Comparison of ENCODE assay signal across 9 cellular contexts in the genomic region with DNA sequence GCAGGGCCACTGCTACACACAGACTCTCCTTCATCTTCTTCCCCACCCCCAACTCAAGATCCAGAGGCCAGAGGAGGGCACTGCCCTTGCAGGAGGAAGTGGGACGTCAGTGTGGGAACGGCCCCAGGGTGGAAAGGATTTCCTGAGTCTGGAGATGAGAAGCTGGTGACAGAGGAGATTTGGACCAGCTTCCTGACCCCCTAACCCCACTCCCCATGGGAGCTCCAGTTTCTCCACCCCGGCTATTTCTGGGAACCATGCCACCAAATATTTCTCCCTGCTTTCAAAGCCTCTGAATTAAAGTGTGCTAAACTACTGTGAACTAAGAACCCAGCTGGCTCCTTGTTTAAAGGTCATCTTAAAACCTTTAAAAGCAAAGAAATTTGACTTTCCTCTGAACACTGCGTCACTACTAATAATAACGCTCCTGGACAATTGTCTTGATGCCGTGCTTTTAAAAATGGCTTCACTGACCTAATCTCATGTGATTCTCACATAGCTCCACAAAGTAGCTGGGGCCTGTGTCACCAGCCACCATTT. TPM values are rescaled to one million over a fixed set of nuclear protein-coding genes. Genes with fewer than 3 reads are reported as not detected.
DNase-seq lines count a peak whose midpoint lies in the region; ATAC-seq and TF ChIP-seq lines count a peak whose summit lies in the region.
"Had no signal": no experiment of that assay in that cellular context is flagged by ENCODE, and none has a peak within 500 bp of the region (broad histone marks: within the 10 kb centered on the region; RNA-seq: fewer than 3 reads in every experiment).

No MANE protein-coding gene starts in this region.

- H3K4me3 ChIP-seq in SJCRH30 (no peak overlapping the region), parathyroid adenoma (ENCODE audit: low read depth, low read length) (no peak overlapping the region)

- H3K27ac ChIP-seq in SJCRH30 (no peak overlapping the region; the same call in 1 of the 2 replicates), parathyroid adenoma (peak overlapping the region; percentile 62)

- no peak for TF ChIP-seq CTCF in parathyroid adenoma (IDR thresholded peaks at IDR 0.05)

- H3K4me1 ChIP-seq in SJCRH30 (peaks cover 17% of the 10 kb centered on the region; the same call in 1 of the 2 replicates), parathyroid adenoma (peaks cover 2% of the 10 kb centered on the region)

- H3K27me3 ChIP-seq in SJCRH30 (no peaks in the 10 kb centered on the region), parathyroid adenoma (ENCODE audit: control insufficient read depth, insufficient read depth, low read length) (no peaks in the 10 kb centered on the region)

- H3K9ac ChIP-seq in parathyroid adenoma, result no peak overlapping the region

- no peak overlapping the region for H3K4me2 ChIP-seq in parathyroid adenoma (ENCODE audit: low read length)

- H3K36me3 ChIP-seq in SJCRH30 (no peaks in the 10 kb centered on the region), parathyroid adenoma (ENCODE audit: control insufficient read depth, insufficient read depth, low read length) (no peaks in the 10 kb centered on the region)

- H3K9me3 ChIP-seq in SJCRH30 (replicated peaks) (no peaks in the 10 kb centered on the region), parathyroid adenoma (ENCODE audit: control insufficient read depth, low read length) (no peaks in the 10 kb centered on the region)

- ATAC-seq in HG03432 (IDR thresholded peaks at IDR 0.05; ENCODE audit: unreplicated experiment), result no peak

- no peak overlapping the region for H2AFZ ChIP-seq in parathyroid adenoma

- DNase-seq in AG20443 (ENCODE audit: low spot score), result peak; percentile 93
- DNase-seq in SJCRH30, result peak; percentile 72 to 80
- DNase-seq in foreskin melanocyte, result peak; percentile 95
- no peak for DNase-seq in middle frontal gyrus (ENCODE audit: extremely low spot score, low spot score)
- DNase-seq in HuH-7 (ENCODE audit: low spot score), result no peak
- DNase-seq in NCI-H1105 treated with DMSO at 0.1 percent for 48 hours (lab: John Stamatoyannopoulos, UW), result no peak
- DNase-seq: NCI-H187 treated with DMSO at 0.1 percent for 48 hours had no signal

- no peaks in the 10 kb centered on the region for H3K79me2 ChIP-seq in parathyroid adenoma

RNA-seq across cellular contexts. Expression of gene CWC15, which starts 46.6 kb away (rescaled TPM):
- total RNA-seq in SJCRH30 (2014; rRNA removed; shearing (Covaris generic)), result 39.8 and 41.8 TPM in 2 replicates

RNA-seq across cellular contexts. Expression of gene KDM4D, which starts 46.7 kb away (rescaled TPM):
- total RNA-seq in SJCRH30 (2014; rRNA removed; shearing (Covaris generic)), result 1.9 TPM in 2 replicates

Comparison
In these comparisons a context has a peak if more than half of its experiments do, and no peak if none do; other contexts are left out.
1. DNase-seq: peak in AG20443 (single experiment), SJCRH30 (2 of 2) and foreskin melanocyte (single experiment); none in middle frontal gyrus (single experiment), HuH-7 (single experiment) and NCI-H1105 treated with DMSO at 0.1 percent for 48 hours (single experiment).